ENCODE assay signal across 10 cellular contexts in the genomic region with DNA sequence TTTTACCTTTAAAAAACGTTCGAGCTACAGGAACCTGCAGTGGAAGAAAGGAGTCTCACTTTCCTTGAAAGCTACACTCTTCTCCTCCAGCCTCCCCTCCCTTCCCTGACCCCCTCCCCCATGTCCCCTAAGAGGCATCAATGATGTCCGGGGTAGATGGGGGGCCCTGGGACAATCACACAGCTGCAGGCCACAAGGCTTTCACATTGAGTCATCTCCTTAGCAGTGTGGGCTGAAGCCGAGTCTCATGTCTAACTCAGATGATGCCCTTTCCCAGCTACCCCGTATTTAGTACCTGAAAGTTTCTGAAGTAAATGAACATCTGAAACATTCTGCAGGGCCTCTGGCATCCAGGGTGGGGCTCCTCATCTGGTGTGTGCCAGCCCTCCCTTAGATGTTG. TPM values are rescaled to one million over a fixed set of nuclear protein-coding genes. Genes with fewer than 3 reads are reported as not detected.
DNase-seq lines count a peak whose midpoint lies in the region; ATAC-seq and TF ChIP-seq lines count a peak whose summit lies in the region.
"Had no signal": no experiment of that assay in that cellular context is flagged by ENCODE, and none has a peak within 500 bp of the region (broad histone marks: within the 10 kb centered on the region; RNA-seq: fewer than 3 reads in every experiment).

No MANE protein-coding gene starts in this region.

- no peak overlapping the region for H3K18ac ChIP-seq in H9 (ENCODE audit: insufficient read length, low read depth, low read length)

- H3F3A ChIP-seq in smooth muscle cell (ENCODE audit: low read depth): peaks cover 16% of the 10 kb centered on the region

- H3K14ac ChIP-seq in H9 (ENCODE audit: insufficient read depth, low read length): no peak overlapping the region

- H3K27me3 ChIP-seq in left lung (peaks cover 0 to 26% of the 10 kb centered on the region in 2 donors), smooth muscle cell (ENCODE audit: low read depth) (no peaks in the 10 kb centered on the region), H9 (ENCODE audit: insufficient read depth, low read length) (no peaks in the 10 kb centered on the region)

- H2BK15ac ChIP-seq in H9 (ENCODE audit: low read depth, low read length): no peak overlapping the region

- H2BK12ac ChIP-seq in H9 (ENCODE audit: insufficient read length, low read depth, low read length): no peak overlapping the region

- H3K79me1 ChIP-seq in H9 (ENCODE audit: insufficient read depth, low read depth, low read length, poor library complexity, severe bottlenecking): no peaks in the 10 kb centered on the region

- intact Hi-C loops in left lung (cut with DNase I): no loop called here

- ATAC-seq in GM18517 (IDR thresholded peaks at IDR 0.05; ENCODE audit: unreplicated experiment) (peak; percentile 83), GM21447 (IDR thresholded peaks at IDR 0.05; ENCODE audit: unreplicated experiment) (peak; percentile 88), HG03469 (IDR thresholded peaks at IDR 0.05; ENCODE audit: unreplicated experiment) (peak; percentile 79), left lung (peak; percentile 27)

- H3K9ac ChIP-seq in smooth muscle cell (ENCODE audit: low read depth): no peak overlapping the region
- H3K9ac ChIP-seq in H9 (ENCODE audit: extremely low read depth, insufficient read length, low read length): no peak overlapping the region

- H3K4me1 ChIP-seq in left lung: no peaks in the 10 kb centered on the region
- no peaks in the 10 kb centered on the region for H3K4me1 ChIP-seq in smooth muscle cell (ENCODE audit: low read depth)
- no peaks in the 10 kb centered on the region for H3K4me1 ChIP-seq in H9 (ENCODE audit: insufficient read depth, low read length)

- H3K79me2 ChIP-seq in smooth muscle cell (ENCODE audit: low read depth): no peaks in the 10 kb centered on the region
- no peaks in the 10 kb centered on the region for H3K79me2 ChIP-seq in H9 (ENCODE audit: insufficient read depth, low read length)

- no peak overlapping the region for H4K8ac ChIP-seq in H9 (replicated peaks; ENCODE audit: insufficient read length, low read depth, low read length)

- H3K27me3 Mint-ChIP-seq in H9 (ENCODE audit: low read depth): no peaks in the 10 kb centered on the region

- peaks cover 0 to 9% (median 0%) of the 10 kb centered on the region in 3 experiments; a peak in 2 of 7 replicates for H3K36me3 Mint-ChIP-seq in H9 (ENCODE audit: insufficient read depth in 1 of 3, low read depth in 3 of 3)
- H3K36me3 Mint-ChIP-seq: activated naive CD8-positive, alpha-beta T cell had no signal

- peaks cover 0 to 12% of the 10 kb centered on the region in 2 donors for H3K36me3 ChIP-seq in left lung
- H3K36me3 ChIP-seq in smooth muscle cell (ENCODE audit: low read depth): peaks cover 6% of the 10 kb centered on the region

- no peak overlapping the region for H2BK5ac ChIP-seq in H9 (ENCODE audit: insufficient read length, low read length)

- no peak overlapping the region for H3K56ac ChIP-seq in H9 (ENCODE audit: insufficient read length, low read depth, low read length)

- H3K4ac ChIP-seq in H9 (ENCODE audit: low read depth, low read length): no peak overlapping the region

- TF ChIP-seq CTCF in left lung (IDR thresholded peaks at IDR 0.05) (no peak), smooth muscle cell (IDR thresholded peaks at IDR 0.05; ENCODE audit: borderline replicate concordance, insufficient read depth, poor library complexity, severe bottlenecking) (no peak), H9 (conservative IDR thresholded peaks at IDR 0.05) (no peak)

- no peak for DNase-seq in left lung
- no peak for DNase-seq in smooth muscle cell (lab: John Stamatoyannopoulos, UW; ENCODE audit: unreplicated experiment)
- DNase-seq in H9: no peak
- no peak for DNase-seq in NCI-H1092 treated with DMSO at 0.1 percent for 48 hours (lab: John Stamatoyannopoulos, UW)
- no peak for DNase-seq in DMS53 (lab: John Stamatoyannopoulos, UW)
- DNase-seq: left cardiac atrium had no signal

- H3K27ac ChIP-seq in left lung (no peak overlapping the region), smooth muscle cell (ENCODE audit: low read depth) (no peak overlapping the region), H9 (ENCODE audit: insufficient read length, low read depth, low read length) (no peak overlapping the region)

- no peak overlapping the region for H3K27ac Mint-ChIP-seq in H9
- H3K27ac Mint-ChIP-seq: activated naive CD8-positive, alpha-beta T cell had no signal

- no peak overlapping the region for H2BK120ac ChIP-seq in H9 (ENCODE audit: low read depth, low read length, poor library complexity, severe bottlenecking)

- H3K9me3 Mint-ChIP-seq in H9: no peaks in the 10 kb centered on the region

- H2BK20ac ChIP-seq in H9 (ENCODE audit: low read depth, low read length, poor library complexity, severe bottlenecking): no peak overlapping the region

- H3K4me2 ChIP-seq in smooth muscle cell: no peak overlapping the region
- no peak overlapping the region for H3K4me2 ChIP-seq in H9 (ENCODE audit: insufficient read depth, insufficient read length, low read length)

- no peak overlapping the region for H3K4me3 Mint-ChIP-seq in H9
- H3K4me3 Mint-ChIP-seq: activated naive CD8-positive, alpha-beta T cell had no signal

- no peak overlapping the region for H3K23ac ChIP-seq in H9 (ENCODE audit: insufficient read length, low read depth, low read length)

- H3K23me2 ChIP-seq in H9 (ENCODE audit: insufficient read length, low read depth, low read length, poor library complexity, severe bottlenecking): no peaks in the 10 kb centered on the region

- H4K20me1 ChIP-seq in smooth muscle cell (ENCODE audit: low read depth): no peaks in the 10 kb centered on the region
- no peaks in the 10 kb centered on the region for H4K20me1 ChIP-seq in H9 (ENCODE audit: control insufficient read depth, insufficient read depth, insufficient read length)

- H3K4me1 Mint-ChIP-seq in H9: peaks cover 5 to 12% of the 10 kb centered on the region in 2 experiments; a peak in 3 of 4 replicates

- no peak overlapping the region for H4K5ac ChIP-seq in H9 (ENCODE audit: insufficient read length, low read depth, low read length)

- 52% methylated on average over 5 of the region's 5 CpGs for WGBS in smooth muscle cell (ENCODE audit: low lambda C conversion rate)
- WGBS in H9 (ENCODE audit: extremely low coverage, insufficient read length, low lambda C conversion rate): no CpG with 5 or more reads among the region's 5 CpGs

- H3K4me3 ChIP-seq in left lung: no peak overlapping the region
- no peak overlapping the region for H3K4me3 ChIP-seq in smooth muscle cell

- no peak overlapping the region for H3T11ph ChIP-seq in H9 (ENCODE audit: low read length)

- H3K9me3 ChIP-seq in left lung (no peaks in the 10 kb centered on the region), smooth muscle cell (replicated peaks; ENCODE audit: low read depth) (no peaks in the 10 kb centered on the region), H9 (ENCODE audit: control insufficient read depth, low read depth, low read length) (no peaks in the 10 kb centered on the region)

- H4K91ac ChIP-seq in H9 (ENCODE audit: insufficient read length, low read depth, low read length): no peak overlapping the region

- no peak overlapping the region for H2AK5ac ChIP-seq in H9 (ENCODE audit: insufficient read length, low read length)

- H2AFZ ChIP-seq in smooth muscle cell (ENCODE audit: low read depth) (no peak overlapping the region), H9 (ENCODE audit: low read length) (no peak overlapping the region)

RNA-seq across cellular contexts. Expression of gene GPR25, which starts 6.3 kb away (rescaled TPM):
- total RNA-seq in left lung (under 1 TPM; 0.26 to 0.52 TPM), smooth muscle cell (not detected in 2 replicates), H9 (2021) (not detected in 2 replicates)
- polyA plus RNA-seq in smooth muscle cell: not detected in 2 replicates
- total RNA-seq: left cardiac atrium had no signal

RNA-seq across cellular contexts. Expression of gene INAVA, which starts 28.2 kb away (rescaled TPM):
- 10 to 100 TPM in 1 of 2 donors, 1 to 10 TPM in 1; 5.5 to 23.7 TPM for total RNA-seq in left lung
- 9.5 and 16.9 TPM in 2 replicates for total RNA-seq in smooth muscle cell
- polyA plus RNA-seq in smooth muscle cell: 10.1 and 14.9 TPM in 2 replicates
- total RNA-seq in H9 (2021): 36.8 and 37.2 TPM in 2 replicates

Comparison
In these comparisons a context has a peak if more than half of its experiments do, and no peak if none do; other contexts are left out.
1. ATAC-seq: peak in every context shown above with its lines; median percentile 88 in GM21447; 83 in GM18517; 79 in HG03469; 27 in left lung.